ENCODE assay signal across 16 cellular contexts in genomic region chr6:15391500-15391899, GRCh38.
DNase-seq lines count a peak whose midpoint lies in the region; ATAC-seq lines count a peak whose summit lies in the region.
"Had no signal": no experiment of that assay in that cellular context is flagged by ENCODE, and none has a peak within 500 bp of the region (broad histone marks: within the 10 kb centered on the region; RNA-seq: fewer than 3 reads in every experiment).

No MANE protein-coding gene starts in this region.

- peaks cover 13% of the 10 kb centered on the region for H3K36me3 Mint-ChIP-seq in stimulated activated naive CD8-positive, alpha-beta T cell treated with anti-CD3 and anti-CD28 coated beads, Interleukin-15, Interleukin-2, amounts not matched to agents 100 ng/mL and 50 ng/mL, for 24 hours (ENCODE audit: low read depth)
- peaks cover 23% of the 10 kb centered on the region for H3K36me3 Mint-ChIP-seq in activated CD8-positive, alpha-beta T cell treated with anti-CD3 and anti-CD28 coated beads, Interleukin-2, amount 10 ng/mL, durations not matched to agents 7 days and 5 days (ENCODE audit: low read depth)
- H3K36me3 Mint-ChIP-seq in naive B cell = peaks cover 0 to 6% of the 10 kb centered on the region in 2 donors

- no peaks in the 10 kb centered on the region for H3K27me3 Mint-ChIP-seq in stimulated activated naive CD8-positive, alpha-beta T cell treated with anti-CD3 and anti-CD28 coated beads, Interleukin-15, Interleukin-2, amounts not matched to agents 100 ng/mL and 50 ng/mL, for 24 hours
- H3K27me3 Mint-ChIP-seq in activated CD8-positive, alpha-beta T cell treated with anti-CD3 and anti-CD28 coated beads, Interleukin-2, amount 10 ng/mL, durations not matched to agents 7 days and 5 days (ENCODE audit: low read depth) = no peaks in the 10 kb centered on the region
- no peaks in the 10 kb centered on the region for H3K27me3 Mint-ChIP-seq in naive B cell

- peaks cover 73% of the 10 kb centered on the region for H3K4me1 Mint-ChIP-seq in stimulated activated naive CD8-positive, alpha-beta T cell treated with anti-CD3 and anti-CD28 coated beads, Interleukin-15, Interleukin-2, amounts not matched to agents 100 ng/mL and 50 ng/mL, for 24 hours (ENCODE audit: low read depth)
- peaks cover 74% of the 10 kb centered on the region for H3K4me1 Mint-ChIP-seq in activated CD8-positive, alpha-beta T cell treated with anti-CD3 and anti-CD28 coated beads, Interleukin-2, amount 10 ng/mL, durations not matched to agents 7 days and 5 days (ENCODE audit: low read depth)
- H3K4me1 Mint-ChIP-seq in naive B cell = peaks cover 58 to 74% (median 73%) of the 10 kb centered on the region in 3 donors

- H3K4me3 Mint-ChIP-seq in stimulated activated naive CD8-positive, alpha-beta T cell treated with anti-CD3 and anti-CD28 coated beads, Interleukin-15, Interleukin-2, amounts not matched to agents 100 ng/mL and 50 ng/mL, for 24 hours = no peak overlapping the region
- H3K4me3 Mint-ChIP-seq in activated CD8-positive, alpha-beta T cell treated with anti-CD3 and anti-CD28 coated beads, Interleukin-2, amount 10 ng/mL, durations not matched to agents 7 days and 5 days = no peak overlapping the region
- H3K4me3 Mint-ChIP-seq in naive B cell = peak overlapping the region in 3 of 8 donors; percentile 1 to 9 (median 6)

- no peaks in the 10 kb centered on the region for H3K9me3 Mint-ChIP-seq in stimulated activated naive CD8-positive, alpha-beta T cell treated with anti-CD3 and anti-CD28 coated beads, Interleukin-15, Interleukin-2, amounts not matched to agents 100 ng/mL and 50 ng/mL, for 24 hours
- H3K9me3 Mint-ChIP-seq in activated CD8-positive, alpha-beta T cell treated with anti-CD3 and anti-CD28 coated beads, Interleukin-2, amount 10 ng/mL, durations not matched to agents 7 days and 5 days (ENCODE audit: insufficient read depth) = no peaks in the 10 kb centered on the region
- peaks cover 0 to 2% (median 0%) of the 10 kb centered on the region in 7 donors for H3K9me3 Mint-ChIP-seq in naive B cell

- no peak for ATAC-seq in stimulated activated naive CD8-positive, alpha-beta T cell treated with anti-CD3 and anti-CD28 coated beads, Interleukin-15, Interleukin-2, amounts not matched to agents 100 U/mL and 50 U/mL, for 24 hours
- no peak for ATAC-seq in activated CD8-positive, alpha-beta T cell treated with anti-CD3 and anti-CD28 coated beads, Interleukin-2, amount 10 ng/mL, durations not matched to agents 7 days and 5 days
- ATAC-seq in naive B cell (ENCODE audit: low read depth in 2 of 2) = no peak
- ATAC-seq: HCT116, HepG2 had no signal

- CTCF ChIA-PET in activated CD8-positive, alpha-beta T cell treated with anti-CD3 and anti-CD28 coated beads, Interleukin-2, amount 10 ng/mL, durations not matched to agents 7 days and 5 days (lab: Charles Lee) = interaction anchor here (1.0 to 2.7 kb wide), 9 partner anchors 13 to 101 kb away, joined by 3 to 9 read pairs (median 5); no protein-coding TSS in a partner anchor

- H3K27ac Mint-ChIP-seq in stimulated activated naive CD8-positive, alpha-beta T cell treated with anti-CD3 and anti-CD28 coated beads, Interleukin-15, Interleukin-2, amounts not matched to agents 100 ng/mL and 50 ng/mL, for 24 hours = peak overlapping the region; percentile 0
- H3K27ac Mint-ChIP-seq in activated CD8-positive, alpha-beta T cell treated with anti-CD3 and anti-CD28 coated beads, Interleukin-2, amount 10 ng/mL, durations not matched to agents 7 days and 5 days = peak overlapping the region; percentile 39
- peak overlapping the region in 5 of 6 donors; percentile 17 to 97 (median 90) for H3K27ac Mint-ChIP-seq in naive B cell

- no peak for DNase-seq in stimulated activated naive CD8-positive, alpha-beta T cell treated with anti-CD3 and anti-CD28 coated beads, Interleukin-15, Interleukin-2, amounts not matched to agents 100 U/mL and 50 U/mL, for 24 hours
- no peak for DNase-seq in activated CD8-positive, alpha-beta T cell treated with anti-CD3 and anti-CD28 coated beads, Interleukin-2, amount 10 ng/mL, durations not matched to agents 7 days and 5 days
- DNase-seq in naive B cell = no peak
- DNase-seq in stimulated activated CD4-positive, alpha-beta T cell treated with anti-CD3 and anti-CD28 coated beads, Interleukin-4, amount 100 ng/mL, for 4 hours = no peak
- DNase-seq in epidermal melanocyte (ENCODE audit: insufficient read length, low spot score) = no peak
- no peak for DNase-seq in LoVo (ENCODE audit: low spot score)
- DNase-seq: activated naive CD4-positive, alpha-beta T cell treated with Interleukin-2 at 50 U/mL for 16 hours; AML-193; brain microvascular endothelial cell; cortex of kidney; NCI-H2029 treated with DMSO at 0.1 percent for 48 hours; Peyer's patch; retina had no signal

- POLR2A ChIA-PET in activated CD8-positive, alpha-beta T cell treated with anti-CD3 and anti-CD28 coated beads, Interleukin-2, amount 10 ng/mL, durations not matched to agents 7 days and 5 days (lab: Charles Lee) = no interaction called here

Comparison
In these comparisons a context has a peak if more than half of its experiments do, and no peak if none do; other contexts are left out.
1. H3K27ac Mint-ChIP-seq: peak in every context shown above with its lines; median percentile 90 in naive B cell; 39 in activated CD8-positive, alpha-beta T cell treated with anti-CD3 and anti-CD28 coated beads, Interleukin-2, amount 10 ng/mL, durations not matched to agents 7 days and 5 days; 0 in stimulated activated naive CD8-positive, alpha-beta T cell treated with anti-CD3 and anti-CD28 coated beads, Interleukin-15, Interleukin-2, amounts not matched to agents 100 ng/mL and 50 ng/mL, for 24 hours.